In genomic region chr17:45405250-45406086, GRCh38 we compare ENCODE assay signal across 8 cellular contexts. TPM values are rescaled to one million over a fixed set of nuclear protein-coding genes. Genes with fewer than 3 reads are reported as not detected.
DNase-seq lines count a peak whose midpoint lies in the region; ATAC-seq lines count a peak whose summit lies in the region.

No MANE protein-coding gene starts in this region.

- ATAC-seq in right cardiac atrium (peak; percentile 25 to 46), HG03108 (IDR thresholded peaks at IDR 0.05; ENCODE audit: unreplicated experiment) (no peak)

- no peak overlapping the region for H3K4me3 ChIP-seq in right cardiac atrium (ENCODE audit: low read length)

- DNase-seq in ELR (ENCODE audit: low read depth): peak; percentile 42
- peak; percentile 5 for DNase-seq in NCI-H82 treated with DMSO at 0.1 percent for 48 hours (lab: John Stamatoyannopoulos, UW; ENCODE audit: unreplicated experiment)
- peak in 2 of 3 donors; percentile 66 to 75 for DNase-seq in right cardiac atrium
- peak; percentile 79 for DNase-seq in posterior vena cava (ENCODE audit: low spot score)
- DNase-seq in activated gamma-delta T cell treated with Interleukin-2 at 50 U/mL for 16 hours: no peak
- DNase-seq in activated CD4-positive, CD25-positive, alpha-beta regulatory T cell treated with anti-CD3 and anti-CD28 coated beads, Interleukin-2, amount 50 U/mL, for 72 hours: no peak
- DNase-seq in hepatic stellate cell (ENCODE audit: low spot score): no peak

- H3K27ac ChIP-seq in right cardiac atrium (ENCODE audit: low read length): no peak overlapping the region

- 45% methylated on average over 48 of the region's 48 CpGs for WGBS in right cardiac atrium

- no peaks in the 10 kb centered on the region for H3K9me3 ChIP-seq in right cardiac atrium (ENCODE audit: control insufficient read depth, low read length)

- intact Hi-C loops in right cardiac atrium (cut with DNase I) (no loop called here), posterior vena cava (cut with DNase I) (loop anchor here in 1 of 2 donors (1.0 to 5.0 kb wide), 2 partner anchors 42 to 1717 kb away; no protein-coding TSS in a partner anchor)

- H3K4me1 ChIP-seq in right cardiac atrium (ENCODE audit: control insufficient read depth, insufficient read depth, low read length): peaks cover 10% of the 10 kb centered on the region

- no peaks in the 10 kb centered on the region for H3K27me3 ChIP-seq in right cardiac atrium (ENCODE audit: control insufficient read depth, insufficient read depth)

RNA-seq across cellular contexts. Expression of gene ARHGAP27, which starts 27.2 kb away (rescaled TPM):
- total RNA-seq in right cardiac atrium (10 to 100 TPM; 25.1 to 32.0 (median 28.1) TPM), posterior vena cava (10 to 100 TPM; 17.8 to 24.5 TPM)
- polyA plus RNA-seq in right cardiac atrium: 26.8 TPM

Comparison
In these comparisons a context has a peak if more than half of its experiments do, and no peak if none do; other contexts are left out.
1. DNase-seq: peak in ELR (single experiment), NCI-H82 treated with DMSO at 0.1 percent for 48 hours (single experiment), right cardiac atrium (2 of 3) and posterior vena cava (single experiment); none in activated gamma-delta T cell treated with Interleukin-2 at 50 U/mL for 16 hours (single experiment), activated CD4-positive, CD25-positive, alpha-beta regulatory T cell treated with anti-CD3 and anti-CD28 coated beads, Interleukin-2, amount 50 U/mL, for 72 hours (single experiment) and hepatic stellate cell (single experiment).